Comparison of ENCODE assay signal across 1 cellular context in genomic region chr3:50269977-50270413, GRCh38.
TF ChIP-seq lines count a peak whose summit lies in the region.

No MANE protein-coding gene starts in this region.

TF ChIP-seq in H1, 55 proteins besides CTCF, POLR2A, EP300 and RAD21:
- TF ChIP-seq EZH2 (IDR thresholded peaks at IDR 0.05; ENCODE audit: low read depth, low read length, severe bottlenecking) (no peak), BRCA1 (IDR thresholded peaks at IDR 0.05; ENCODE audit: low read depth, low read length) (no peak), KDM5A (IDR thresholded peaks at IDR 0.05; ENCODE audit: low read length) (no peak)
